ENCODE assay signal across 17 cellular contexts in the genomic region with DNA sequence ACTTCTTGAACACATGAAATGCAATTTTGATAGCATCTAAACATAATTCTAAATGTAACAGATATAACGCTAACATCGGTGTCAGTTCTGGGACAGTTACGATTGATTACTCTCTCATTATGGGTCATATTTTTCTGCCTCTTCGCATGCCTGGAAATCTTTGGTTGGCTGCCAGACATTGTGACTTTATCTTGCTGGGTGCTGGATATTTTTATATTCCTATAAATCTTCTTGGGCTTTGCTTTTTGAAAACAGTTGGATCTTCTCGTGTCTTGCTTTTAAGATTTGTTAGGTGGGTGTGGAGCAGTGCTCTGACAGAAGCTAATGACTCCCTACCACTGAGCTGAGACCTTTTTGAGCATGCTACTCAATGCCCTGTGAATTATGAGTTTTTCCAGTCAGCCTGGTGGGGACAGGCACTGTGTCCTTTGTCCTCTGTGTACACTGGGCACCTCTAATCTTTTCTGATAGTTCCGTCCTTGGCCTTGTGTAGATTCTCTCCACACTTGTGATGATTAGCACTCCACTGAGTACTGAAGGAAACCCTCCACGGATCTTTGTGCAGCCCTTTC. TPM values are rescaled to one million over a fixed set of nuclear protein-coding genes. Genes with fewer than 3 reads are reported as not detected.
"Had no signal": no experiment of that assay in that cellular context is flagged by ENCODE, and none has a peak within 500 bp of the region (broad histone marks: within the 10 kb centered on the region; RNA-seq: fewer than 3 reads in every experiment).

No MANE protein-coding gene starts in this region.

- H3K4me1 Mint-ChIP-seq: naive thymus-derived CD8-positive, alpha-beta T cell; stimulated activated naive CD8-positive, alpha-beta T cell treated with anti-CD3 and anti-CD28 coated beads, Interleukin-15, amount 100 ng/mL, for 72 hours had no signal

- DNase-seq: activated CD4-positive, alpha-beta T cell treated with anti-CD3 and anti-CD28 coated beads for 48 hours; activated CD8-positive, alpha-beta memory T cell treated with anti-CD3 and anti-CD28 coated beads, Interleukin-2, amount 50 U/mL, for 48 hours; activated CD8-positive, alpha-beta T cell treated with anti-CD3 and anti-CD28 coated beads, Interleukin-2, amount 10 ng/mL, durations not matched to agents 7 days and 5 days; foreskin melanocyte; naive thymus-derived CD8-positive, alpha-beta T cell; occipital lobe; stimulated activated CD4-positive, alpha-beta T cell treated with anti-CD3 and anti-CD28 coated beads, Interleukin-15, amount 100 ng/mL, for 24 hours; stimulated activated CD4-positive, alpha-beta T cell treated with anti-CD3 and anti-CD28 coated beads, Interleukin-4, amount 100 ng/mL, for 4 hours; stimulated activated naive CD8-positive, alpha-beta T cell treated with anti-CD3 and anti-CD28 coated beads, Interleukin-15, amount 100 ng/mL, for 72 hours; uterus had no signal

- ATAC-seq: activated CD8-positive, alpha-beta T cell treated with anti-CD3 and anti-CD28 coated beads, Interleukin-2, amount 10 ng/mL, durations not matched to agents 7 days and 5 days; naive thymus-derived CD8-positive, alpha-beta T cell; stimulated activated naive CD8-positive, alpha-beta T cell treated with anti-CD3 and anti-CD28 coated beads, Interleukin-15, amount 100 ng/mL, for 72 hours had no signal

- H3K27me3 ChIP-seq: ascending aorta, uterus had no signal

- H3K4me3 Mint-ChIP-seq: activated CD8-positive, alpha-beta T cell treated with anti-CD3 and anti-CD28 coated beads, Interleukin-2, amount 10 ng/mL, durations not matched to agents 7 days and 5 days; naive thymus-derived CD8-positive, alpha-beta T cell; stimulated activated naive CD8-positive, alpha-beta T cell treated with anti-CD3 and anti-CD28 coated beads, Interleukin-15, amount 100 ng/mL, for 72 hours; WTC11 had no signal

- H3K36me3 ChIP-seq: ascending aorta, uterus had no signal

- H3K36me3 Mint-ChIP-seq: WTC11 had no signal

- FAIRE-seq: colon, endothelial cell of umbilical vein, keratinocyte had no signal

- H3K9me3 Mint-ChIP-seq: stimulated activated naive CD8-positive, alpha-beta T cell treated with anti-CD3 and anti-CD28 coated beads, Interleukin-15, amount 100 ng/mL, for 72 hours; WTC11 had no signal

- H3K4me3 ChIP-seq: ascending aorta, lung, uterus had no signal

- H3K9me3 ChIP-seq: ascending aorta, uterus had no signal

- H3K4me1 ChIP-seq: ascending aorta, uterus had no signal

- H3K27ac Mint-ChIP-seq: activated CD8-positive, alpha-beta T cell treated with anti-CD3 and anti-CD28 coated beads, Interleukin-2, amount 10 ng/mL, durations not matched to agents 7 days and 5 days; naive thymus-derived CD8-positive, alpha-beta T cell; stimulated activated naive CD8-positive, alpha-beta T cell treated with anti-CD3 and anti-CD28 coated beads, Interleukin-15, amount 100 ng/mL, for 72 hours; WTC11 had no signal

- H3K27ac ChIP-seq: ascending aorta, uterus had no signal

RNA-seq across cellular contexts. Expression of gene EDARADD, which starts 28.0 kb away (rescaled TPM):
- total RNA-seq: ascending aorta, endothelial cell of umbilical vein, pulmonary artery endothelial cell had no signal
- polyA plus RNA-seq: endothelial cell of umbilical vein had no signal
